Comparison of ENCODE assay signal across 9 cellular contexts in the genomic region with DNA sequence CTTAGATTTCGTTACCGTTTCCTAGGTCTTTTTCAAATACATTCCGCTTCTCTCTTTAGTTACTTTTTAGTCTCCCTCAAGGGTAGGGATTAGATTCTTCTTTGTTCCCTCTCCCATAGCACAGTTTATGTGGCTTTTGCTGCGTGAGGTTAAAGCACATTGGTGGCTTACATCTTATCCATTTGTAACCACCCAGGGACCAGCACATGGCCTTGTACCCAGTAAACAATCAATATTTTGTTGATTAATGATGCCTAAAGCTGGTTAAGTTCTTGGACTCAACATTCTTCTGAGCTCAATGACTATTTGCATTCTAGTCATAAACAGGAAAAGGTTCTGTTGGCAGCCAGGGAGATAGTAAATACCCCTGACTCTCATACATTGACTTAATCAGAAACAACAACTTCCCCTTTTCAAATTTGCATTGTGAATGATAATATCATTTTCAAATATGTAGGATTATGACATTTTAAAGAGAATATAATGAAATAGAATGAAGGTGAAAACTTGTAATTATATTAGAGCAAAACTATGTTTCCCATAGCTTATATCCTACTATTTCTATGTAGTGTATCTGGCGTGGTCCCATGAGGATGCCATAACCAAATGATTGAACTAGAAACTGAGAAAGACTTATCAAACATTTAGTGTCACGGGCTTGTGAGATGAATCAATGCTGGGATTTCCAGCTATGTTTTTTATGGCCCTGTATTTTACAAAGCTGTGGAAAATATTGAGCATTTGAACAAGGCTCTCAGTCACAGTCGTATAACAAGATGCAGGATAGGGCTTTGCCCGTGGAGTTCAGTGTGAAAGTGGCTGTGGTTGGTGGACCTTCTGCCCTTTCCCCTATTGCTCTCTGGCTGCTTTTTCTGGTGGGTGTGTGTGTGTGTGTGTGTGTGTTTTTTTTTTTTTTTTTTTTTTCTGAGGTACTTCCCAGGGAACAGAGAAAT.
A peak's percentile ranks its signal among the peaks of the same experiment; 100 is the strongest.
DNase-seq lines count a peak whose midpoint lies in the region; ATAC-seq and TF ChIP-seq lines count a peak whose summit lies in the region.
"Had no signal": no experiment of that assay in that cellular context is flagged by ENCODE, and none has a peak within 500 bp of the region (broad histone marks: within the 10 kb centered on the region; RNA-seq: fewer than 3 reads in every experiment).

No MANE protein-coding gene starts in this region.

- H3K36me3 ChIP-seq in heart right ventricle: no peaks in the 10 kb centered on the region

- H3K27ac Mint-ChIP-seq in stimulated activated effector memory CD8-positive, alpha-beta T cell treated with anti-CD3 and anti-CD28 coated beads, Interleukin-12 subunit alpha, Interleukin-12 subunit beta, amount 100 ng/mL, for 72 hours: peak overlapping the region; percentile 46
- H3K27ac Mint-ChIP-seq: T-cell had no signal

- WGBS in heart right ventricle, 2 donors: 83% methylated on average over 8 of the region's 8 CpGs

- intact Hi-C loops in left colon (cut with DNase I, micrococcal nuclease): no loop called here
- intact Hi-C loops in heart right ventricle (cut with DNase I): no loop called here

- peak; percentile 77 for ATAC-seq in HG02571 (IDR thresholded peaks at IDR 0.05; ENCODE audit: unreplicated experiment)
- peak; percentile 66 for ATAC-seq in HG03558 (IDR thresholded peaks at IDR 0.05; ENCODE audit: extremely low read depth, unreplicated experiment)
- ATAC-seq in stimulated activated effector memory CD8-positive, alpha-beta T cell treated with anti-CD3 and anti-CD28 coated beads, Interleukin-12 subunit alpha, Interleukin-12 subunit beta, amount 100 ng/mL, for 72 hours: peak; percentile 79
- ATAC-seq in left colon: no peak
- ATAC-seq in heart right ventricle: no peak
- ATAC-seq: T-cell had no signal

- no peak for TF ChIP-seq CTCF in heart right ventricle (IDR thresholded peaks at IDR 0.05)

- H3K27ac ChIP-seq in heart right ventricle: no peak overlapping the region

- H3K27me3 ChIP-seq in heart right ventricle: peaks cover 0 to 8% (median 0%) of the 10 kb centered on the region in 7 donors

- peaks cover 2% of the 10 kb centered on the region for H3K9me3 Mint-ChIP-seq in stimulated activated effector memory CD8-positive, alpha-beta T cell treated with anti-CD3 and anti-CD28 coated beads, Interleukin-12 subunit alpha, Interleukin-12 subunit beta, amount 100 ng/mL, for 72 hours

- H3K4me3 ChIP-seq in heart right ventricle: no peak overlapping the region

- peaks cover 0 to 21% (median 0%) of the 10 kb centered on the region in 11 donors for H3K9me3 ChIP-seq in heart right ventricle

- H3K4me1 Mint-ChIP-seq in stimulated activated effector memory CD8-positive, alpha-beta T cell treated with anti-CD3 and anti-CD28 coated beads, Interleukin-12 subunit alpha, Interleukin-12 subunit beta, amount 100 ng/mL, for 72 hours: peaks cover 17% of the 10 kb centered on the region
- H3K4me1 Mint-ChIP-seq: T-cell had no signal

- DNase-seq in activated T-cell treated with anti-CD3 and anti-CD28 coated beads for 24 hours (ENCODE audit: low read depth): peak; percentile 4
- no peak for DNase-seq in activated T-cell treated with anti-CD3 and anti-CD28 coated beads, Interleukin-2, amount 50 U/mL, for 1 hour
- DNase-seq in stimulated activated effector memory CD8-positive, alpha-beta T cell treated with anti-CD3 and anti-CD28 coated beads, Interleukin-12 subunit alpha, Interleukin-12 subunit beta, amount 100 ng/mL, for 72 hours (ENCODE audit: low spot score in 2 of 2): no peak
- DNase-seq in foreskin melanocyte: no peak
- DNase-seq in left colon: no peak
- DNase-seq in heart right ventricle: no peak
- DNase-seq: T-cell had no signal

- no peak overlapping the region for H3K4me3 Mint-ChIP-seq in stimulated activated effector memory CD8-positive, alpha-beta T cell treated with anti-CD3 and anti-CD28 coated beads, Interleukin-12 subunit alpha, Interleukin-12 subunit beta, amount 100 ng/mL, for 72 hours
- H3K4me3 Mint-ChIP-seq: T-cell had no signal

- peaks cover 0 to 5% (median 0%) of the 10 kb centered on the region in 9 donors for H3K4me1 ChIP-seq in heart right ventricle

- H3K36me3 Mint-ChIP-seq in stimulated activated effector memory CD8-positive, alpha-beta T cell treated with anti-CD3 and anti-CD28 coated beads, Interleukin-12 subunit alpha, Interleukin-12 subunit beta, amount 100 ng/mL, for 72 hours: no peaks in the 10 kb centered on the region
- H3K36me3 Mint-ChIP-seq: T-cell had no signal

Comparison
In these comparisons a context has a peak if more than half of its experiments do, and no peak if none do; other contexts are left out.
1. ATAC-seq: peak in HG02571 (single experiment), HG03558 (single experiment) and stimulated activated effector memory CD8-positive, alpha-beta T cell treated with anti-CD3 and anti-CD28 coated beads, Interleukin-12 subunit alpha, Interleukin-12 subunit beta, amount 100 ng/mL, for 72 hours (single experiment); none in left colon (single experiment) and heart right ventricle (0 of 8).